ENCODE assay signal across 23 cellular contexts in genomic region chr21:20330652-20331051, GRCh38.
DNase-seq lines count a peak whose midpoint lies in the region; FAIRE-seq and TF ChIP-seq lines count a peak whose summit lies in the region.
"Had no signal": no experiment of that assay in that cellular context is flagged by ENCODE, and none has a peak within 500 bp of the region (broad histone marks: within the 10 kb centered on the region; RNA-seq: fewer than 3 reads in every experiment).

No MANE protein-coding gene starts in this region.

- no peaks in the 10 kb centered on the region for H3K9me3 ChIP-seq in PC-9 (ENCODE audit: insufficient read depth, low read depth)
- H3K9me3 ChIP-seq: BLaER1, Peyer's patch had no signal

- no peaks in the 10 kb centered on the region for H3K4me1 ChIP-seq in PC-9 (replicated peaks; ENCODE audit: insufficient read depth)
- H3K4me1 ChIP-seq: BLaER1, Peyer's patch had no signal

- TF ChIP-seq CTCF in LNCaP clone FGC (IDR thresholded peaks at IDR 0.05; ENCODE audit: control insufficient read depth, extremely low read depth, insufficient read depth): no peak
- no peak for TF ChIP-seq CTCF in PC-9 (conservative IDR thresholded peaks at IDR 0.05)

- no peaks in the 10 kb centered on the region for H3K79me2 ChIP-seq in PC-9 (ENCODE audit: low read depth)

- 0 out of 2 replicates have a peak overlapping the region, but pooled peaks have one; percentile 61 for H2AFZ ChIP-seq in PC-9

- H4K20me1 ChIP-seq in PC-9 (ENCODE audit: insufficient read depth): no peaks in the 10 kb centered on the region
- H4K20me1 ChIP-seq: BLaER1 had no signal

- FAIRE-seq in urothelium cell line (lab: Jason Lieb, UNC): no peak
- FAIRE-seq: GM18507 had no signal

- H3K9me2 ChIP-seq in PC-9 (ENCODE audit: insufficient read depth): no peaks in the 10 kb centered on the region

- CTCF ChIA-PET in PC-9 (lab: Charles Lee): no interaction called here

- H3F3A ChIP-seq in PC-9 (ENCODE audit: insufficient read depth, low read depth): no peaks in the 10 kb centered on the region

- BruUV-seq in PC-9 (replicated peaks; lab: Mats Ljungman, UMichigan): no TSS peak

- peak overlapping the region; percentile 66 for H3K4me2 ChIP-seq in PC-9
- H3K4me2 ChIP-seq: BLaER1 had no signal

- H3K27ac ChIP-seq in PC-9: no peak overlapping the region
- H3K27ac ChIP-seq: 22Rv1, BLaER1, Peyer's patch had no signal

- POLR2A ChIA-PET in PC-9 (lab: Charles Lee; ENCODE audit: unreplicated experiment): no interaction called here

- intact Hi-C loops in PC-9 (cut with micrococcal nuclease; ENCODE audit: unreplicated experiment): no loop called here

- H3K36me3 ChIP-seq in PC-9 (ENCODE audit: low read depth): no peaks in the 10 kb centered on the region
- H3K36me3 ChIP-seq: BLaER1, Peyer's patch had no signal

- peak; percentile 2 for DNase-seq in NCI-H146 (lab: John Stamatoyannopoulos, UW)
- DNase-seq in NCI-H146 treated with DMSO at 0.1 percent for 48 hours (lab: John Stamatoyannopoulos, UW; ENCODE audit: unreplicated experiment): no peak
- no peak for DNase-seq in LNCaP clone FGC (ENCODE audit: low read depth)
- no peak for DNase-seq in PC-9
- peak; percentile 10 for DNase-seq in urothelium cell line (ENCODE audit: low spot score)
- no peak for DNase-seq in NCI-H2171 (lab: John Stamatoyannopoulos, UW)
- DNase-seq in stimulated activated CD4-positive, alpha-beta T cell treated with anti-CD3 and anti-CD28 coated beads, Interleukin-2, amount 100 ng/mL, for 48 hours: no peak
- DNase-seq in mesenteric fat pad (ENCODE audit: low spot score): no peak
- DNase-seq: CD4-positive, CD25-positive, alpha-beta regulatory T cell; H7; Karpas-422; NCI-H1048; NCI-H1417; NCI-H187; NCI-H2081 treated with DMSO at 0.1 percent for 48 hours; NCI-H2171 treated with DMSO at 0.1 percent for 48 hours; NCI-H345; NCI-H510A treated with DMSO at 0.1 percent for 48 hours; Peyer's patch; SHP77 treated with DMSO at 0.1 percent for 48 hours had no signal

- no peaks in the 10 kb centered on the region for H3K27me3 ChIP-seq in PC-9 (ENCODE audit: insufficient read depth, low read depth)
- H3K27me3 ChIP-seq: BLaER1, Peyer's patch had no signal

- H3K4me3 ChIP-seq in LNCaP clone FGC (ENCODE audit: low read depth, low read length): peak overlapping the region; percentile 46
- H3K4me3 ChIP-seq in PC-9: no peak overlapping the region
- H3K4me3 ChIP-seq: BLaER1, Peyer's patch had no signal

Comparison
In these comparisons a context has a peak if more than half of its experiments do, and no peak if none do; other contexts are left out.
1. DNase-seq: peak in NCI-H146 (single experiment) and urothelium cell line (single experiment); none in NCI-H146 treated with DMSO at 0.1 percent for 48 hours (single experiment), LNCaP clone FGC (single experiment), PC-9 (0 of 2), NCI-H2171 (single experiment), stimulated activated CD4-positive, alpha-beta T cell treated with anti-CD3 and anti-CD28 coated beads, Interleukin-2, amount 100 ng/mL, for 48 hours (0 of 2) and mesenteric fat pad (single experiment).